ENCODE assay signal across 9 cellular contexts in the genomic region with DNA sequence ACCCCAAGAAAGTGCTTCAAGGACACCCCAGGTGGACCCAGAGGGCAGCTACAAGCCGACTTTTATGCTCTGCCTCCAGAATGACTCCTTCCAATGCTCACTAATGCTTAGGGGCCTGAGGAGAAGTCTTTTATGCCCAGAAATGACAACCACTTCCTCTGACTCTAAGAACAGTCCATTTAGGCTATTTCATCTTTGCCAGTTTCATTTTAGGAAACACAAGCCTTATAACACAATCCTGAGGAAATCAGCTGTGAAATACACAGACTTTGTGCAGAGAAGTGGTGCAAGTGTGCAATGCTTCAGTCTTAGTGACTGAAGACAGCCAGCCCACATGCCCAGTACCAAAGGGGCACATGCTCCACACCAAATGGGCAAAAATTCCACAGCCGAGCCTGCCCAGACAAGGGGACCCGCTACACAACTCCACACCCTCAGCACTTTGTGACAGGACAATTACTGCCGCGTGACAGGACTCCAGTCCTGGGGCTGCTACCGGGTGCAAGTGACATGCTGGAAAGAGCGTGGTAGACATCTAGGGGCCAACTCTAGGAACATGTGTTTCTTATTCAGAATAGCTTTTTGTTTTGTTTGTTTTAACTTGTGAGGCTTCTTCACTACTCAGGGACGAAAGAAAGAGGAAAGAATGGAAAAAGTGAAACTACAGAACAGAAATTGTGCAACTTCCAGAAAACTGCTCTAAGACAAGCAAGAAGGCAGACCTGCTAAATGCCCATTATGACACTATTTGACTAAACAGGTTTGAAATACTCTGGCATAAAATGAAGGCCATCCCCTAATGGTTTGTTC. TPM values are rescaled to one million over a fixed set of nuclear protein-coding genes. Genes with fewer than 3 reads are reported as not detected.
DNase-seq lines count a peak whose midpoint lies in the region; ATAC-seq and TF ChIP-seq lines count a peak whose summit lies in the region.
"Had no signal": no experiment of that assay in that cellular context is flagged by ENCODE, and none has a peak within 500 bp of the region (broad histone marks: within the 10 kb centered on the region; RNA-seq: fewer than 3 reads in every experiment).

No MANE protein-coding gene starts in this region.

- peak overlapping the region; percentile 3 for H3K27ac ChIP-seq in stomach smooth muscle (ENCODE audit: low read length)
- H3K27ac ChIP-seq: epithelial cell of prostate had no signal

- peak; percentile 54 for ATAC-seq in GM19328 (IDR thresholded peaks at IDR 0.05; ENCODE audit: unreplicated experiment)
- ATAC-seq in HG03432 (IDR thresholded peaks at IDR 0.05; ENCODE audit: unreplicated experiment) = peak; percentile 89

- H3K36me3 ChIP-seq in BJ (ENCODE audit: control insufficient read depth, insufficient read depth, low read length) = no peaks in the 10 kb centered on the region
- no peaks in the 10 kb centered on the region for H3K36me3 ChIP-seq in adipocyte (ENCODE audit: control insufficient read depth, insufficient read depth, low read length, severe bottlenecking)
- no peaks in the 10 kb centered on the region for H3K36me3 ChIP-seq in stomach smooth muscle (ENCODE audit: control insufficient read depth in 2 of 2, insufficient read depth in 2 of 2, low read length in 2 of 2)

- H3K9ac ChIP-seq in adipocyte (ENCODE audit: low read length) = peak overlapping the region; percentile 65
- H3K9ac ChIP-seq in stomach smooth muscle (ENCODE audit: low read length in 2 of 2) = no peak overlapping the region

- POLR2A ChIA-PET in BJ (lab: Charles Lee) = no interaction called here

- CTCF ChIA-PET in BJ (lab: Yijun Ruan, JAX) = interaction anchor here (1.6 kb wide), 1 partner anchor 95 kb away, joined by 3 read pairs; no protein-coding TSS in a partner anchor

- H3K4me1 ChIP-seq in adipocyte (ENCODE audit: control insufficient read depth, insufficient read depth, low read length) (peaks cover 35% of the 10 kb centered on the region), stomach smooth muscle (ENCODE audit: control insufficient read depth, insufficient read depth, low read length) (no peaks in the 10 kb centered on the region)

- DNase-seq in BJ (ENCODE audit: low read depth) (peak; percentile 32), adipocyte (ENCODE audit: low read depth) (peak; percentile 69), iris pigment epithelial cell (ENCODE audit: low read depth) (peak; percentile 72), germinal center (ENCODE audit: low spot score) (no peak), NCI-H1930 (lab: John Stamatoyannopoulos, UW) (no peak)

- H3K9me3 ChIP-seq in adipocyte (ENCODE audit: control insufficient read depth, low read length) = peaks cover 4% of the 10 kb centered on the region
- H3K9me3 ChIP-seq in stomach smooth muscle (ENCODE audit: control insufficient read depth in 2 of 2, low read length in 2 of 2) = peaks cover 0 to 3% of the 10 kb centered on the region in 2 donors

- H3K4me3 ChIP-seq in BJ (ENCODE audit: low read depth, low read length) = peak overlapping the region; percentile 26
- H3K4me3 ChIP-seq in adipocyte (ENCODE audit: low read length) = peak overlapping the region; percentile 76
- peak overlapping the region in 1 of 2 donors; percentile 59 for H3K4me3 ChIP-seq in stomach smooth muscle (ENCODE audit: low read length in 2 of 2)

- 0 out of 2 replicates have a peak, but pooled peaks have one; percentile 12 for TF ChIP-seq CTCF in BJ (IDR thresholded peaks at IDR 0.05; ENCODE audit: insufficient read depth, low read depth, low read length)

- H3K27me3 ChIP-seq in BJ (ENCODE audit: control insufficient read depth, insufficient read depth, low read length) (no peaks in the 10 kb centered on the region), adipocyte (replicated peaks; ENCODE audit: control insufficient read depth, insufficient read depth, low read length) (no peaks in the 10 kb centered on the region), stomach smooth muscle (ENCODE audit: control insufficient read depth in 1 of 2, insufficient read depth in 2 of 2, low read length in 2 of 2) (no peaks in the 10 kb centered on the region)

RNA-seq across cellular contexts. Expression of a gene that starts 28.2 kb away (rescaled TPM):
- polyA plus RNA-seq in BJ (2011; rRNA removed) = 32.7 and 68.0 TPM in 2 replicates
- polyA minus RNA-seq in BJ (2011; rRNA and poly(A)+ RNA removed) = 15.7 and 21.3 TPM in 2 replicates

RNA-seq across cellular contexts. Expression of a gene that starts 59.1 kb away (rescaled TPM):
- 238 and 261 TPM in 2 replicates for polyA plus RNA-seq in BJ (2011; rRNA removed)
- polyA minus RNA-seq in BJ (2011; rRNA and poly(A)+ RNA removed) = 104 and 181 TPM in 2 replicates

Comparison
In these comparisons a context has a peak if more than half of its experiments do, and no peak if none do; other contexts are left out.
1. DNase-seq: peak in BJ (single experiment), adipocyte (single experiment) and iris pigment epithelial cell (single experiment); none in germinal center (single experiment) and NCI-H1930 (0 of 2).